8 cellular contexts compared by ENCODE assay signal in genomic region chr16:425082-425718, GRCh38. TPM values are rescaled to one million over a fixed set of nuclear protein-coding genes. Genes with fewer than 3 reads are reported as not detected.
A peak's percentile ranks its signal among the peaks of the same experiment; 100 is the strongest.
DNase-seq lines count a peak whose midpoint lies in the region; ATAC-seq, FAIRE-seq and TF ChIP-seq lines count a peak whose summit lies in the region.

Gene RAB11FIP3 (plus strand): TSS chr16:425649. CDS start chr16:426007, 358 bp downstream.

- no peaks in the 10 kb centered on the region for H3K27me3 ChIP-seq in fibroblast of lung (ENCODE audit: control insufficient read depth, insufficient read depth, low read length)

- DNase-seq in DMS153 (lab: John Stamatoyannopoulos, UW) = peak; percentile 61
- DNase-seq in RCC 7860 (ENCODE audit: low spot score) = peak; percentile 60
- peak; percentile 83 for DNase-seq in activated T-helper 1 cell treated with anti-CD3 and anti-CD28 coated beads, Interleukin-12 subunit alpha, Interleukin-12 subunit beta, Interleukin-2, Interleukin-4 antibody, amounts not matched to agents 30 ng/mL and 10 ng/mL and 1 ng/mL, durations not matched to agents 14 hours and 24 hours and 36 hours (ENCODE audit: low spot score)
- DNase-seq in fibroblast of lung (ENCODE audit: low read depth in 2 of 2) = peak; percentile 77 to 79
- peak; percentile 84 for DNase-seq in natural killer cell
- peak; percentile 78 for DNase-seq in stimulated activated naive CD4-positive, alpha-beta T cell treated with Interleukin-2 at 50 U/mL for 16 hours (lab: John Stamatoyannopoulos, UW)

- H3K4me2 ChIP-seq in fibroblast of lung (ENCODE audit: extremely low read depth, insufficient read depth, low read length) = peak within 1 kb of the TSS; percentile 79

- H3K4me3 Mint-ChIP-seq in IgD-negative memory B cell (peak within 1 kb of the TSS; percentile 89 to 98 (median 96)), natural killer cell (peak within 1 kb of the TSS; percentile 92)
- peak within 1 kb of the TSS; percentile 84 for H3K4me3 Mint-ChIP-seq in activated T-helper 1 cell treated with anti-CD3 and anti-CD28 coated beads, Interleukin-12 subunit alpha, Interleukin-12 subunit beta, Interleukin-2, Interleukin-4 antibody, amounts not matched to agents 30 ng/mL and 10 ng/mL and 1 ng/mL, durations not matched to agents 14 hours and 24 hours and 36 hours

- H3K79me2 ChIP-seq in fibroblast of lung (ENCODE audit: control insufficient read depth, insufficient read depth, low read length) = peaks cover 23% of the 10 kb centered on the region

- H3K27me3 Mint-ChIP-seq in IgD-negative memory B cell (peaks cover 15% of the 10 kb centered on the region), natural killer cell (ENCODE audit: low read depth in 2 of 2) (peaks cover 0 to 3% of the 10 kb centered on the region in 2 donors)
- H3K27me3 Mint-ChIP-seq in activated T-helper 1 cell treated with anti-CD3 and anti-CD28 coated beads, Interleukin-12 subunit alpha, Interleukin-12 subunit beta, Interleukin-2, Interleukin-4 antibody, amounts not matched to agents 30 ng/mL and 10 ng/mL and 1 ng/mL, durations not matched to agents 14 hours and 24 hours and 36 hours (ENCODE audit: insufficient read depth) = peaks cover 16% of the 10 kb centered on the region

- peak within 1 kb of the TSS; percentile 51 to 83 (median 80) for H3K4me3 ChIP-seq in fibroblast of lung (replicated peaks in 1 of 4; ENCODE audit: control extremely low read depth in 1 of 4, insufficient read depth in 1 of 4, low read depth in 3 of 4, low read length in 4 of 4)

- H3K9me3 ChIP-seq in fibroblast of lung (ENCODE audit: control insufficient read depth, insufficient read depth, low read depth, low read length) = no peaks in the 10 kb centered on the region

- no peak for FAIRE-seq in RCC 7860 (lab: Jason Lieb, UNC)

- H3K4me1 ChIP-seq in fibroblast of lung (ENCODE audit: control insufficient read depth, extremely low read depth, insufficient read depth, low read length) = peaks cover 3% of the 10 kb centered on the region

- no peaks in the 10 kb centered on the region for H4K20me1 ChIP-seq in fibroblast of lung (ENCODE audit: control insufficient read depth, extremely low read depth, insufficient read depth, low read length)

- no peaks in the 10 kb centered on the region for H3K36me3 ChIP-seq in fibroblast of lung (ENCODE audit: control insufficient read depth, insufficient read depth, low read length)

- H3K9me3 Mint-ChIP-seq in IgD-negative memory B cell (peaks cover 0 to 2% (median 0%) of the 10 kb centered on the region in 3 donors), natural killer cell (no peaks in the 10 kb centered on the region)
- H3K9me3 Mint-ChIP-seq in activated T-helper 1 cell treated with anti-CD3 and anti-CD28 coated beads, Interleukin-12 subunit alpha, Interleukin-12 subunit beta, Interleukin-2, Interleukin-4 antibody, amounts not matched to agents 30 ng/mL and 10 ng/mL and 1 ng/mL, durations not matched to agents 14 hours and 24 hours and 36 hours = no peaks in the 10 kb centered on the region

- H3K27ac Mint-ChIP-seq in IgD-negative memory B cell = peak within 1 kb of the TSS; percentile 39 to 92 (median 89)
- peak within 1 kb of the TSS; percentile 88 for H3K27ac Mint-ChIP-seq in activated T-helper 1 cell treated with anti-CD3 and anti-CD28 coated beads, Interleukin-12 subunit alpha, Interleukin-12 subunit beta, Interleukin-2, Interleukin-4 antibody, amounts not matched to agents 30 ng/mL and 10 ng/mL and 1 ng/mL, durations not matched to agents 14 hours and 24 hours and 36 hours
- peak within 1 kb of the TSS; percentile 89 to 91 for H3K27ac Mint-ChIP-seq in natural killer cell

- H3K9ac ChIP-seq in fibroblast of lung (ENCODE audit: insufficient read depth, low read length) = peak within 1 kb of the TSS; percentile 72

- H3K27ac ChIP-seq in fibroblast of lung (ENCODE audit: insufficient read depth, low read length) = peak within 1 kb of the TSS; percentile 62

- H3K4me1 Mint-ChIP-seq in IgD-negative memory B cell = peaks cover 18 to 23% (median 23%) of the 10 kb centered on the region in 3 donors
- peaks cover 32% of the 10 kb centered on the region for H3K4me1 Mint-ChIP-seq in activated T-helper 1 cell treated with anti-CD3 and anti-CD28 coated beads, Interleukin-12 subunit alpha, Interleukin-12 subunit beta, Interleukin-2, Interleukin-4 antibody, amounts not matched to agents 30 ng/mL and 10 ng/mL and 1 ng/mL, durations not matched to agents 14 hours and 24 hours and 36 hours (ENCODE audit: low read depth)
- peaks cover 28 to 35% of the 10 kb centered on the region in 2 donors for H3K4me1 Mint-ChIP-seq in natural killer cell

- TF ChIP-seq CTCF in fibroblast of lung (conservative IDR thresholded peaks at IDR 0.05 in 1 of 2, IDR thresholded peaks at IDR 0.05 in 1 of 2; ENCODE audit: low read depth in 1 of 2, low read length in 2 of 2) (peak in 1 of 2 donors; percentile 8), natural killer cell (IDR thresholded peaks at IDR 0.05) (peak; percentile 17)

- intact Hi-C loops in activated T-helper 1 cell treated with anti-CD3 and anti-CD28 coated beads, Interleukin-12 subunit alpha, Interleukin-12 subunit beta, Interleukin-2, Interleukin-4 antibody, amounts not matched to agents 30 ng/mL and 10 ng/mL and 1 ng/mL, durations not matched to agents 14 hours and 24 hours and 36 hours (cut with micrococcal nuclease) = loop anchor here (1.0 kb wide), 5 partner anchors 23 to 211 kb away; partner anchors contain the start of genes METTL26 and PGAP6
- intact Hi-C loops in natural killer cell (cut with micrococcal nuclease) = loop anchor here (1.0 to 2.0 kb wide), 2 partner anchors 32 to 164 kb away; no protein-coding TSS in a partner anchor

- ATAC-seq in GM21515 (IDR thresholded peaks at IDR 0.05; ENCODE audit: unreplicated experiment) (peak; percentile 77), natural killer cell (peak; percentile 86 to 93 (median 87))

- H3K36me3 Mint-ChIP-seq in IgD-negative memory B cell (peaks cover 7% of the 10 kb centered on the region), natural killer cell (no peaks in the 10 kb centered on the region)
- peaks cover 6% of the 10 kb centered on the region for H3K36me3 Mint-ChIP-seq in activated T-helper 1 cell treated with anti-CD3 and anti-CD28 coated beads, Interleukin-12 subunit alpha, Interleukin-12 subunit beta, Interleukin-2, Interleukin-4 antibody, amounts not matched to agents 30 ng/mL and 10 ng/mL and 1 ng/mL, durations not matched to agents 14 hours and 24 hours and 36 hours (ENCODE audit: low read depth)

- peak within 1 kb of the TSS; percentile 74 for H2AFZ ChIP-seq in fibroblast of lung (ENCODE audit: low read length)

RNA-seq across cellular contexts. Expression of gene RAB11FIP3, which starts in this region (rescaled TPM):
- polyA plus RNA-seq in IgD-negative memory B cell (1.9 TPM), fibroblast of lung (7.3 and 11.9 TPM in 2 replicates)
- total RNA-seq in activated T-helper 1 cell treated with anti-CD3 and anti-CD28 coated beads, Interleukin-12 subunit alpha, Interleukin-12 subunit beta, Interleukin-2, Interleukin-4 antibody, amounts not matched to agents 30 ng/mL and 10 ng/mL and 1 ng/mL, durations not matched to agents 14 hours and 24 hours and 36 hours = 41.4 and 47.5 TPM in 2 replicates
- total RNA-seq in fibroblast of lung (17.5 and 22.1 TPM in 2 replicates), natural killer cell (10 to 100 TPM; 51.0 to 61.2 (median 55.3) TPM)
- polyA plus RNA-seq in fibroblast of lung (2012) = 20.5 and 29.2 TPM in 2 replicates
- 17.1 and 23.5 TPM in 2 replicates for polyA minus RNA-seq in fibroblast of lung (ENCODE audit: low replicate concordance)

Comparison
In these comparisons a context has a peak if more than half of its experiments do, and no peak if none do; other contexts are left out.
1. Peak in every context shown above with its lines: DNase-seq, ATAC-seq, H3K4me3 ChIP-seq and H3K27ac ChIP-seq.